In the genomic region with DNA sequence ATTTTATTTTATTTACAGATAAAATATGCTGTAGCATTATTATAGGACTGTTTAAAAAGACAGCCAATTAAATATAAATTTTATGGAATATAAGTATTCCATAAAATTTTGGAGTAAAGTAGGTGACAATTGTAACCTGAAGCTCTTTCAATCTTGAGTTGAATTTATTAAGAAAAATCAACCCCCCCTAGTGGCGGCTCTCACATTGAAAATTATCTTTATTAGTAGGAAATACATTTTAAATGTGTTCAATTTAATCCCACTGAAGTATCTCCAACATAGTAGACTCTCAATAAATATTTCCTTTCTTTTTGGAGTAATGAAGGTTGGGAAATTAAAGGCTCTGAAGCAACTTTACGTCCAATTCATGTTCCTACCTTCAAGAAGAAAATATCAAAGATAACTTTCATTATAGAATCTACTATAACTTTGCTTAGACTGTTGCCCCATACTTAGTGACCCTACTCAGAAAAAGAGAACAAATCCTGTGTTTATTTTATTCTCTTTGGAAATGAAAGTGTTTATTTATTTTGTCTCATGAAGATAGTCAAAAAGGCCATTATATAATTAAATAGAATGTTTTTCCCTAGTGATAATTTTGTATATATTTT, we compare ENCODE assay signal across 7 cellular contexts. TPM values are rescaled to one million over a fixed set of nuclear protein-coding genes. Genes with fewer than 3 reads are reported as not detected.
DNase-seq lines count a peak whose midpoint lies in the region; ATAC-seq, FAIRE-seq and TF ChIP-seq lines count a peak whose summit lies in the region.

No MANE protein-coding gene starts in this region.

- no peaks in the 10 kb centered on the region for H3K9me3 ChIP-seq in MG63
- no peaks in the 10 kb centered on the region for H3K9me3 ChIP-seq in pancreas

- H3K27me3 ChIP-seq in MG63 (no peaks in the 10 kb centered on the region), pancreas (no peaks in the 10 kb centered on the region)

- FAIRE-seq in pancreas (lab: Jason Lieb, UNC) = no peak

- peaks cover 5% of the 10 kb centered on the region; the same call in 1 of the 2 replicates for H3K36me3 ChIP-seq in MG63
- H3K36me3 ChIP-seq in pancreas = no peaks in the 10 kb centered on the region

- 16 to 17% methylated on average over 2 of the region's 2 CpGs for WGBS in pancreas, 2 donors

- peaks cover 10 to 35% (median 33%) of the 10 kb centered on the region in 3 donors for H3K4me1 ChIP-seq in pancreas

- H3K27ac ChIP-seq in epithelial cell of prostate (peak overlapping the region; percentile 88), pancreas (peak overlapping the region in 1 of 4 donors; percentile 13)

- peak; percentile 10 to 67 (median 55) for TF ChIP-seq CTCF in pancreas (IDR thresholded peaks at IDR 0.05)

- intact Hi-C loops in pancreas (cut with DNase I) = loop anchor here in 1 of 3 donors (10.0 kb wide), 1 partner anchor 317 kb away; no protein-coding TSS in a partner anchor

- H3K4me3 ChIP-seq in MG63 = peak overlapping the region; percentile 75
- H3K4me3 ChIP-seq in pancreas = peak overlapping the region in 2 of 4 donors; percentile 0 to 95

- ATAC-seq in pancreas = no peak
- ATAC-seq in HG03442 (IDR thresholded peaks at IDR 0.05; ENCODE audit: unreplicated experiment) = no peak

- DNase-seq in EH (ENCODE audit: low read depth) (peak; percentile 45), MG63 (no peak), epithelial cell of prostate (ENCODE audit: low read depth, low spot score) (no peak), pancreas (peak in 4 of 6 donors; percentile 9 to 39 (median 12)), HuH-7 (ENCODE audit: low spot score) (no peak)
- peak; percentile 56 for DNase-seq in activated CD4-positive, alpha-beta T cell treated with anti-CD3 and anti-CD28 coated beads for 48 hours

RNA-seq across cellular contexts. Expression of gene AHR, which starts 3.1 kb away (rescaled TPM):
- 107 and 117 TPM in 2 replicates for total RNA-seq in MG63 (2014; rRNA removed; shearing (Covaris generic); ENCODE audit: low replicate concordance)
- total RNA-seq in pancreas = 10 to 100 TPM in 3 of 6 donors, 1 to 10 TPM in 3; 6.9 to 31.8 (median 11.5) TPM
- polyA plus RNA-seq in pancreas = 1 to 10 TPM; 3.2 to 6.5 TPM

Comparison
In these comparisons a context has a peak if more than half of its experiments do, and no peak if none do; other contexts are left out.
1. DNase-seq: peak in EH (single experiment), activated CD4-positive, alpha-beta T cell treated with anti-CD3 and anti-CD28 coated beads for 48 hours (single experiment) and pancreas (4 of 6); none in MG63 (single experiment), epithelial cell of prostate (single experiment) and HuH-7 (single experiment).